ENCODE assay signal across 8 cellular contexts in the genomic region with DNA sequence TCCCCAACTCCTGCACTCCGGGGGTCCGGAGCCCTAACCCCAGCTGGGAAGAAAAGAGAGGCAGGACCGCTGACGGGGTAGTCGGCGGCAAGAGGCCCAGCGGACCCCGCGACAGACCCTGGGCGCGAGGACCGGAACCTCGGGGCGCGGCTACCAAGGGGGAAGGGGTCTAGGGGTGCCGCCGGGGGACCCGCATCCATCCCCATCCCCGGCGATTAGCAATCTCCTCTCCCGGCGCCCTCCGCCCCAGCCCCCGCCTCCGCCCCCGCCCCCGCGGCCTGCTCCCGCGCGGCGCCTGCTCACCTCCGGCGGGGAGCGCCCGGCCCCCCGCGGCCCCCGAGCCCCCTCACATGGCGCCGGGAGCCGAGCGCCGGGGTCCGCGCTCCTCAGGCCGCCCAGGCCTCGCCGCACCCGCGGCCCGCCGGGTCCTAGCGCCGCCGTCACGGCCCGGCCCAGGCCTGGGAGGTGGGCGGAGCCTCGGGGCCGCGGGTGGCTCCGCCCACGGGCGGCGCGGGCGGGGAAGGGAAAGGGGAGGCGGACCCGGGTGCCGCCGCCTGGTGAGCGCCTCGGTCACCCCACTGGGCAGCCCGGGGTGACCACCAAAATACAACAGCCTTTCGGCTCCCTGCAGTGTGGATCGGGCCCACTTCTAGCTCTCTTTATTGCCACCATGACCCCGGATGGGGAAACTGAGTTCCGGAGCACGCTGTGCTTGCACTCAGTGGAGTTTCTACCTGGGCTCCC. TPM values are rescaled to one million over a fixed set of nuclear protein-coding genes. Genes with fewer than 3 reads are reported as not detected.
A peak's percentile ranks its signal among the peaks of the same experiment; 100 is the strongest.
DNase-seq lines count a peak whose midpoint lies in the region; ATAC-seq and TF ChIP-seq lines count a peak whose summit lies in the region.

A gene with protein sequence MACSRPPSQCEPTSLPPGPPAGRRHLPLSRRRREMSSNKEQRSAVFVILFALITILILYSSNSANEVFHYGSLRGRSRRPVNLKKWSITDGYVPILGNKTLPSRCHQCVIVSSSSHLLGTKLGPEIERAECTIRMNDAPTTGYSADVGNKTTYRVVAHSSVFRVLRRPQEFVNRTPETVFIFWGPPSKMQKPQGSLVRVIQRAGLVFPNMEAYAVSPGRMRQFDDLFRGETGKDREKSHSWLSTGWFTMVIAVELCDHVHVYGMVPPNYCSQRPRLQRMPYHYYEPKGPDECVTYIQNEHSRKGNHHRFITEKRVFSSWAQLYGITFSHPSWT (minus strand): TSS at position 404 of the 744 bp plus-strand sequence. CDS start 1,622 bp downstream, outside the sequence.

- H3K27me3 Mint-ChIP-seq in activated CD4-positive, alpha-beta memory T cell treated with anti-CD3 and anti-CD28 coated beads, Interleukin-2, amount 10 ng/mL, durations not matched to agents 7 days and 5 days, result no peaks in the 10 kb centered on the region

- no peak for TF ChIP-seq POLR2A in lower leg skin (IDR thresholded peaks at IDR 0.05)

- peak; percentile 47 for DNase-seq in NCI-H146 (lab: John Stamatoyannopoulos, UW)
- no peak for DNase-seq in NCI-H146 treated with DMSO at 0.1 percent for 48 hours (lab: John Stamatoyannopoulos, UW; ENCODE audit: unreplicated experiment)
- peak; percentile 83 for DNase-seq in NCI-H2227 (lab: John Stamatoyannopoulos, UW; ENCODE audit: unreplicated experiment)
- DNase-seq in activated CD4-positive, alpha-beta memory T cell treated with anti-CD3 and anti-CD28 coated beads, Interleukin-2, amount 10 ng/mL, durations not matched to agents 7 days and 5 days, result peak; percentile 77
- DNase-seq in effector CD4-positive, alpha-beta T cell, result peak; percentile 58
- peak in 1 of 2 donors; percentile 93 for DNase-seq in lower leg skin (ENCODE audit: low spot score in 2 of 2)
- DNase-seq in stimulated activated CD4-positive, alpha-beta T cell treated with anti-CD3 and anti-CD28 coated beads, Interleukin-4, amount 100 ng/mL, for 24 hours, result peak; percentile 68

- no peak for TF ChIP-seq CTCF in lower leg skin (IDR thresholded peaks at IDR 0.05)

- CTCF ChIA-PET in activated CD4-positive, alpha-beta memory T cell treated with anti-CD3 and anti-CD28 coated beads, Interleukin-2, amount 10 ng/mL, durations not matched to agents 7 days and 5 days (lab: Charles Lee), result interaction anchor here (2.8 kb wide), 1 partner anchor 22 kb away, joined by 7 read pairs; no protein-coding TSS in a partner anchor

- WGBS in lower leg skin, 2 donors, result 2 to 3% methylated on average over 20 to 22 of the region's 80 CpGs

- ATAC-seq in HG02623 (IDR thresholded peaks at IDR 0.05; ENCODE audit: unreplicated experiment), result peak; percentile 66

- H3K36me3 Mint-ChIP-seq in activated CD4-positive, alpha-beta memory T cell treated with anti-CD3 and anti-CD28 coated beads, Interleukin-2, amount 10 ng/mL, durations not matched to agents 7 days and 5 days (ENCODE audit: low read depth), result peaks cover 61% of the 10 kb centered on the region

- peaks cover 48% of the 10 kb centered on the region for H3K4me1 Mint-ChIP-seq in activated CD4-positive, alpha-beta memory T cell treated with anti-CD3 and anti-CD28 coated beads, Interleukin-2, amount 10 ng/mL, durations not matched to agents 7 days and 5 days

- H3K9me3 Mint-ChIP-seq in activated CD4-positive, alpha-beta memory T cell treated with anti-CD3 and anti-CD28 coated beads, Interleukin-2, amount 10 ng/mL, durations not matched to agents 7 days and 5 days, result peaks cover 5% of the 10 kb centered on the region

- peak within 1 kb of the TSS; percentile 84 for H3K4me3 Mint-ChIP-seq in activated CD4-positive, alpha-beta memory T cell treated with anti-CD3 and anti-CD28 coated beads, Interleukin-2, amount 10 ng/mL, durations not matched to agents 7 days and 5 days

- peak within 1 kb of the TSS; percentile 93 for H3K4me3 ChIP-seq in lower leg skin (ENCODE audit: low read depth, poor library complexity, severe bottlenecking)

- peak within 1 kb of the TSS; percentile 75 for H3K27ac Mint-ChIP-seq in activated CD4-positive, alpha-beta memory T cell treated with anti-CD3 and anti-CD28 coated beads, Interleukin-2, amount 10 ng/mL, durations not matched to agents 7 days and 5 days

- POLR2A ChIA-PET in activated CD4-positive, alpha-beta memory T cell treated with anti-CD3 and anti-CD28 coated beads, Interleukin-2, amount 10 ng/mL, durations not matched to agents 7 days and 5 days (lab: Charles Lee), result interaction anchor here (0.7 to 2.1 kb wide), 8 partner anchors 11 to 192 kb away, joined by 3 to 7 read pairs (median 3); partner anchors contain the start of gene TOR2A

- intact Hi-C loops in lower leg skin (cut with DNase I; ENCODE audit: low total_unique reads), result no loop called here

RNA-seq across cellular contexts. Expression of the gene that starts here (rescaled TPM):
- total RNA-seq in activated CD4-positive, alpha-beta memory T cell treated with anti-CD3 and anti-CD28 coated beads, Interleukin-2, amount 10 ng/mL, durations not matched to agents 7 days and 5 days, result 100 to 1,000 TPM; 141 to 146 TPM
- 10 to 100 TPM; 50.5 to 72.9 (median 65.6) TPM for total RNA-seq in lower leg skin
